ENCODE assay signal across 8 cellular contexts in the genomic region with DNA sequence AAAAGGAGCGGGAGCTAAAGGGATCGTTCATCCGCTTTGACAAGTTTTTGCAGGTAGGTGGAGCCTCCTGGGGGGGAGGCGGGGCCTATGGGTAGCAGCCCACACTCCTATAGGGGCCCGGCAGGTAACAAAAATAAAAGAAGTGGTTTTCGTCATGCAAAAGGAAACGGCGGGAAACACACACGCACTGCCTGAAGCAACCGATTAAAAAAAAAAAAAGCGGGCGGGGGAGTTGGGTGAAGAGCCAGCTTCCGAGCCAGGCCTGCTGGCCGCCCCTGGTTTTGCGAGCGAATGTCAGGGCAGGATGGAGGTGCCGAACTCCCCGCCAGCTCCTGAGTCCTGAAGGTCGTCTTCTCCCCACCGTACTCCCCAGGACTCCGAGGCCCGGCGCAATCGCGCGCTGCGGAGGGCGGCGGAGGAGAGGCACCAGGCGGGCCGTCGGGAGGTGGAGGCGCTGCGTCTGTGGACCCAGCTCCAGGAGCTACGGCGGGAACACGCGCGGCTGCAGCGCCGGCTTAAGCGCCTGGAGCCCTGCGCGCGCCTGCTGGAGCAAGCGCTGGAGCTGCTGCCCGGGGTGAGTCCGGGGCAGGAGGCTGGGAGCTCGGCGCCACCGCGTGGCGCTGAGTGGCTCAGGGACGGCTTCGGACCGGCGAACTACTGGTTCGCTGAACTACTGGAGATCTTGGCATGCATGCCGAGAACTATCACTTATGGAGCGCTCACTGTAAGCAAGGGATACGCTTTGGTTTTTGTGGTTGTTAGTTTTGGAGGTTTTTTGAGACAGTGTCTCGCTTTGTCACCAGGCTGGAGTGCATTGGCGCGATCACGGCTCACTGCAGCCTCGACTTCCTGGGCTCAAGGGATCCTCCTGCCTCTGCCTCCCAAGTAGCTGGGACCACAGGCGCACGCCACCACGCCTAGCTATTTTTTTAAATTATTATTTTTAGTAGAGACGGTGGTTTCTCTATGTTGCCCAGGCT. TPM values are rescaled to one million over a fixed set of nuclear protein-coding genes. Genes with fewer than 3 reads are reported as not detected.
DNase-seq lines count a peak whose midpoint lies in the region; ATAC-seq and TF ChIP-seq lines count a peak whose summit lies in the region.

No MANE protein-coding gene starts in this region.

- no peaks in the 10 kb centered on the region for H3K9me3 ChIP-seq in liver (ENCODE audit: control insufficient read depth in 4 of 4, low read length in 3 of 4)

- DNase-seq in GDM1 (lab: John Stamatoyannopoulos, UW), result peak; percentile 82
- DNase-seq in NCI-H446 treated with DMSO at 0.1 percent for 48 hours (lab: John Stamatoyannopoulos, UW), result peak; percentile 48
- DNase-seq in activated CD4-positive, alpha-beta T cell treated with anti-CD3 and anti-CD28 coated beads for 48 hours, result peak; percentile 73
- DNase-seq in stimulated activated CD4-positive, alpha-beta T cell treated with anti-CD3 and anti-CD28 coated beads, Interleukin-2, amount 100 ng/mL, for 4 hours (ENCODE audit: low read depth), result peak; percentile 47

- WGBS in liver, result 7% methylated on average over 70 of the region's 70 CpGs

- peak overlapping the region; percentile 59 for H3K27ac Mint-ChIP-seq in dendritic cell treated with granulocyte-macrophage colony-stimulating factor and Interleukin-4, amounts not matched to agents 40 ng/mL and 50 ng/mL, for 4 days

- peaks cover 50% of the 10 kb centered on the region for H3K4me1 Mint-ChIP-seq in dendritic cell treated with granulocyte-macrophage colony-stimulating factor and Interleukin-4, amounts not matched to agents 40 ng/mL and 50 ng/mL, for 4 days (ENCODE audit: low read depth)

- H3K36me3 ChIP-seq in liver (ENCODE audit: control insufficient read depth in 4 of 4, insufficient read depth in 3 of 4, low read depth in 1 of 4, low read length in 3 of 4), result peaks cover 0 to 5% (median 1%) of the 10 kb centered on the region in 4 donors

- intact Hi-C loops in dendritic cell treated with granulocyte-macrophage colony-stimulating factor and Interleukin-4, amounts not matched to agents 40 ng/mL and 50 ng/mL, for 4 days (cut with micrococcal nuclease), result loop anchor here (1.0 kb wide), 1 partner anchor 105 kb away; no protein-coding TSS in a partner anchor

- H3K27me3 ChIP-seq in liver (ENCODE audit: control insufficient read depth in 4 of 4, insufficient read depth in 4 of 4, low read length in 3 of 4), result peaks cover 0 to 3% (median 1%) of the 10 kb centered on the region in 4 donors

- H3K4me1 ChIP-seq in liver (ENCODE audit: control insufficient read depth in 4 of 4, insufficient read depth in 4 of 4, low read length in 3 of 4), result peaks cover 5 to 18% (median 9%) of the 10 kb centered on the region in 4 donors

- TF ChIP-seq CTCF in liver (IDR thresholded peaks at IDR 0.05; ENCODE audit: low read depth, low read length, missing input control), result peak; percentile 47

- peak; percentile 66 for ATAC-seq in HG02970 (IDR thresholded peaks at IDR 0.05; ENCODE audit: low FRiP score, unreplicated experiment)
- no peak for ATAC-seq in HG02840 (IDR thresholded peaks at IDR 0.05; ENCODE audit: low FRiP score, unreplicated experiment)

- peak overlapping the region; percentile 81 for H3K4me3 Mint-ChIP-seq in dendritic cell treated with granulocyte-macrophage colony-stimulating factor and Interleukin-4, amounts not matched to agents 40 ng/mL and 50 ng/mL, for 4 days

- peak; percentile 69 to 78 for TF ChIP-seq RAD21 in liver (IDR thresholded peaks at IDR 0.05)

- no peak overlapping the region for H3K27ac ChIP-seq in liver (ENCODE audit: low read depth in 1 of 2, low read length in 2 of 2)

- H3K27me3 Mint-ChIP-seq in dendritic cell treated with granulocyte-macrophage colony-stimulating factor and Interleukin-4, amounts not matched to agents 40 ng/mL and 50 ng/mL, for 4 days, result peaks cover 72% of the 10 kb centered on the region

- H3K4me3 ChIP-seq in liver (ENCODE audit: low read depth in 1 of 3, low read length in 3 of 3), result peak overlapping the region in 1 of 3 donors; percentile 33

- no peaks in the 10 kb centered on the region for H3K9me3 Mint-ChIP-seq in dendritic cell treated with granulocyte-macrophage colony-stimulating factor and Interleukin-4, amounts not matched to agents 40 ng/mL and 50 ng/mL, for 4 days

- H3K36me3 Mint-ChIP-seq in dendritic cell treated with granulocyte-macrophage colony-stimulating factor and Interleukin-4, amounts not matched to agents 40 ng/mL and 50 ng/mL, for 4 days (ENCODE audit: low read depth), result peaks cover 16% of the 10 kb centered on the region

- H3K9ac ChIP-seq in liver (ENCODE audit: low read depth in 1 of 2, low read length in 2 of 2), result no peak overlapping the region

TF ChIP-seq in liver, 16 proteins besides CTCF, POLR2A, EP300 and RAD21:
- TF ChIP-seq HNF4G (IDR thresholded peaks at IDR 0.05), result no peak
- peak in 1 of 2 donors; percentile 7 for TF ChIP-seq RXRA (IDR thresholded peaks at IDR 0.05)
- no peak for TF ChIP-seq JUND (IDR thresholded peaks at IDR 0.05)

RNA-seq across cellular contexts. Expression of gene CFAP73, which starts 3.6 kb away (rescaled TPM):
- under 1 TPM in 1 of 2 donors, not detected in 1; 0.19 TPM for total RNA-seq in liver
- polyA plus RNA-seq in liver, result under 1 TPM in 1 of 2 donors, not detected in 1; 0.18 TPM

RNA-seq across cellular contexts. Expression of gene RASAL1, which starts 17.6 kb away (rescaled TPM):
- total RNA-seq in liver, result under 1 TPM; 0.25 to 0.33 TPM
- polyA plus RNA-seq in liver, result under 1 TPM; 0.20 to 0.26 TPM

RNA-seq across cellular contexts. Expression of gene DDX54, which starts 32.2 kb away (rescaled TPM):
- 10 to 100 TPM; 20.2 to 20.5 TPM for total RNA-seq in liver
- 10 to 100 TPM; 22.8 to 28.4 TPM for polyA plus RNA-seq in liver

RNA-seq across cellular contexts. Expression of gene RITA1, which starts 32.4 kb away (rescaled TPM):
- 10 to 100 TPM; 10.6 to 13.8 TPM for total RNA-seq in liver
- 10 to 100 TPM; 16.0 to 18.1 TPM for polyA plus RNA-seq in liver
